ENCODE assay signal across 23 cellular contexts in genomic region chr9:128254362-128254761, GRCh38.
"Had no signal": no experiment of that assay in that cellular context is flagged by ENCODE, and none has a peak within 500 bp of the region (broad histone marks: within the 10 kb centered on the region; RNA-seq: fewer than 3 reads in every experiment).

No MANE protein-coding gene starts in this region.

- H3K27me3 ChIP-seq: pancreas, right atrium auricular region, uterus had no signal

- H3K4me3 ChIP-seq: left lung, lung, pancreas, psoas muscle, right atrium auricular region, stomach, uterus had no signal

- H3K9me3 Mint-ChIP-seq: activated CD4-positive, alpha-beta memory T cell treated with anti-CD3 and anti-CD28 coated beads, Interleukin-2, amount 10 ng/mL, durations not matched to agents 7 days and 5 days; activated CD4-positive, alpha-beta T cell treated with anti-CD3 and anti-CD28 coated beads, Interleukin-2, amount 10 ng/mL, durations not matched to agents 24 days and 14 days; activated naive CD4-positive, alpha-beta T cell treated with anti-CD3 and anti-CD28 coated beads for 36 hours; activated T-cell treated with anti-CD3 and anti-CD28 coated beads, Interleukin-2, amount 50 U/mL, for 72 hours; brain; naive B cell had no signal

- DNase-seq: activated CD4-positive, alpha-beta memory T cell treated with anti-CD3 and anti-CD28 coated beads, Interleukin-2, amount 10 ng/mL, durations not matched to agents 7 days and 5 days; activated CD4-positive, alpha-beta T cell treated with anti-CD3 and anti-CD28 coated beads, Interleukin-2, amount 10 ng/mL, durations not matched to agents 24 days and 14 days; activated effector memory CD4-positive, alpha-beta T cell treated with Interleukin-2 at 50 U/mL for 16 hours; activated naive CD4-positive, alpha-beta T cell treated with anti-CD3 and anti-CD28 coated beads for 36 hours; activated T-cell treated with anti-CD3 and anti-CD28 coated beads, Interleukin-2, amount 50 U/mL, for 72 hours; effector CD4-positive, alpha-beta T cell; foreskin melanocyte; immature natural killer cell; kidney glomerular epithelial cell; left lung; naive B cell; psoas muscle; stimulated activated CD4-positive, alpha-beta T cell treated with anti-CD3 and anti-CD28 coated beads, Interleukin-12 subunit alpha, Interleukin-12 subunit beta, amount 100 ng/mL, for 4 hours; stomach; T-helper 17 cell; trophoblast cell; uterus had no signal

- ATAC-seq: activated T-cell treated with anti-CD3 and anti-CD28 coated beads, Interleukin-2, amount 50 U/mL, for 72 hours; esophagus mucosa; left lung; pancreas; psoas muscle; T-helper 17 cell had no signal

- H3K27ac ChIP-seq: left lung, neutrophil, pancreas, psoas muscle, right atrium auricular region, stomach, uterus had no signal

- H3K4me1 ChIP-seq: psoas muscle, uterus had no signal

- H3K36me3 ChIP-seq: uterus had no signal

- H3K4me3 Mint-ChIP-seq: activated CD4-positive, alpha-beta memory T cell treated with anti-CD3 and anti-CD28 coated beads, Interleukin-2, amount 10 ng/mL, durations not matched to agents 7 days and 5 days; activated CD4-positive, alpha-beta T cell treated with anti-CD3 and anti-CD28 coated beads, Interleukin-2, amount 10 ng/mL, durations not matched to agents 24 days and 14 days; activated naive CD4-positive, alpha-beta T cell treated with anti-CD3 and anti-CD28 coated beads for 36 hours; activated T-cell treated with anti-CD3 and anti-CD28 coated beads, Interleukin-2, amount 50 U/mL, for 72 hours; brain; immature natural killer cell had no signal

- H3K27ac Mint-ChIP-seq: activated CD4-positive, alpha-beta memory T cell treated with anti-CD3 and anti-CD28 coated beads, Interleukin-2, amount 10 ng/mL, durations not matched to agents 7 days and 5 days; activated CD4-positive, alpha-beta T cell treated with anti-CD3 and anti-CD28 coated beads, Interleukin-2, amount 10 ng/mL, durations not matched to agents 24 days and 14 days; activated naive CD4-positive, alpha-beta T cell treated with anti-CD3 and anti-CD28 coated beads for 36 hours; activated T-cell treated with anti-CD3 and anti-CD28 coated beads, Interleukin-2, amount 50 U/mL, for 72 hours; immature natural killer cell; T-helper 17 cell had no signal

- FAIRE-seq: pancreas had no signal

- H3K9me3 ChIP-seq: left lung, neutrophil, pancreas, psoas muscle, right atrium auricular region, stomach, uterus had no signal
